9 cellular contexts compared by ENCODE assay signal in the genomic region with DNA sequence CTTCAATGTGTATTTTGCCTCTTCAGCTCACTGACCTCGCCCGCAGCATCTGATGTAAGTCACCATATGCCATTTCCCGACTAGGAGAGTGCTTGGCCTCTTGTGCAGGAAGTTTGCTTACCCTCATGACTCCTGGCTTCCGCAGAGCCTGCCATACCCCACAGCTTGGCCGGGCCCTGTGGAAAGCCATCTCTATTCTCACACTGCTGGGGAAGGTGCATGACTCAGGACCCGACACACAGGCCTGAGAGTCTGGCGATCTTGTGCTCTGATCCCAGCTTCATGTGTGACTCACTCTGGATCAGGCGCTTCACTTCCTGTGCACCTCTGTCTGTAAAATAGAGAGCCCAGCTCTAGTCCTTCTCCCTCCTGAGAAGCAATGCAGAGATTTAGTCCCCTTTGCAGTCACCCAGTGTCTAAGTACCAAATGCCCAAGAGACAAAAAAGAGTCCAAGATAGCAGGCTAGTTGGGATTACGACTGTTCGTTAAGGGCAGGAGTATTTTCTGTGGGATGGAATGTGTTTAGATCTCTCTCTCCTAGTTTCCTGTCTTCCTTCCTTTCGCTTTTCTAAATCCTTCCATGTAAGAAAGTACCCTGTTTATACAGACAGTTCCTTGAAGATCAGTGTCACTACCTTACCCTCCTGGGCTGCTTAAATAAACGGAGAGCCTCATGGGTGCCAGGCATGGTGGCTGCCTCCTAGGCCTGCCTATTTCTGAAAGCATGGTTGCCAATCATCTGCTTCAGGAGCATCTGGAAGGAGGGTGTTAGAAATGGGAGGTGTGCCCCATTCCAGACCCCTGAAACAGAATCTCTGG.
DNase-seq lines count a peak whose midpoint lies in the region; TF ChIP-seq lines count a peak whose summit lies in the region.
"Had no signal": no experiment of that assay in that cellular context is flagged by ENCODE, and none has a peak within 500 bp of the region (broad histone marks: within the 10 kb centered on the region; RNA-seq: fewer than 3 reads in every experiment).

No MANE protein-coding gene starts in this region.

- TF ChIP-seq POLR2A in esophagus muscularis mucosa (IDR thresholded peaks at IDR 0.05; ENCODE audit: low read depth) = no peak

- no peaks in the 10 kb centered on the region for H3K27me3 ChIP-seq in adipocyte (replicated peaks; ENCODE audit: control insufficient read depth, insufficient read depth, low read length)
- H3K27me3 ChIP-seq in kidney epithelial cell (ENCODE audit: control insufficient read depth, insufficient read depth, low read length) = no peaks in the 10 kb centered on the region
- H3K27me3 ChIP-seq in esophagus muscularis mucosa = no peaks in the 10 kb centered on the region

- H3K27ac ChIP-seq in esophagus muscularis mucosa (replicated peaks in 1 of 4) = peak overlapping the region in 1 of 4 donors; percentile 35
- H3K27ac ChIP-seq: HL-60 had no signal

- TF ChIP-seq EP300 in esophagus muscularis mucosa (IDR thresholded peaks at IDR 0.05) = no peak

- no peak overlapping the region for H3K27ac Mint-ChIP-seq in CD14-positive monocyte

- no peak overlapping the region for H3K4me3 Mint-ChIP-seq in CD14-positive monocyte

- peaks cover 7% of the 10 kb centered on the region for H3K4me1 Mint-ChIP-seq in CD14-positive monocyte

- no peaks in the 10 kb centered on the region for H3K9me3 Mint-ChIP-seq in CD14-positive monocyte

- intact Hi-C loops in esophagus muscularis mucosa (cut with DNase I) (no loop called here), CD14-positive monocyte (cut with micrococcal nuclease) (no loop called here)

- no peak overlapping the region for H3K9ac ChIP-seq in adipocyte (ENCODE audit: low read length)

- DNase-seq in 8988T (peak; percentile 74), HCEC 1CT (peak; percentile 99), adipocyte (ENCODE audit: low read depth) (peak; percentile 87), kidney epithelial cell (ENCODE audit: low read depth) (peak; percentile 96), esophagus muscularis mucosa (ENCODE audit: extremely low spot score) (no peak), NOMO-1 treated with DMSO at 0.1 percent for 48 hours (lab: John Stamatoyannopoulos, UW; ENCODE audit: unreplicated experiment) (no peak), CD14-positive monocyte (ENCODE audit: low spot score) (no peak), NCI-H446 treated with DMSO at 0.1 percent for 48 hours (lab: John Stamatoyannopoulos, UW) (no peak)

- TF ChIP-seq CTCF in kidney epithelial cell (IDR thresholded peaks at IDR 0.05; ENCODE audit: insufficient read depth, low read length, poor library complexity, severe bottlenecking) (no peak), esophagus muscularis mucosa (IDR thresholded peaks at IDR 0.05) (no peak), CD14-positive monocyte (IDR thresholded peaks at IDR 0.05) (no peak)

- H3K36me3 Mint-ChIP-seq in CD14-positive monocyte = peaks cover 2 to 9% of the 10 kb centered on the region in 2 donors

- H3K27me3 Mint-ChIP-seq in CD14-positive monocyte (ENCODE audit: low read depth in 3 of 3) = no peaks in the 10 kb centered on the region

- no peak overlapping the region for H3K4me3 ChIP-seq in adipocyte (ENCODE audit: low read length)
- no peak overlapping the region for H3K4me3 ChIP-seq in kidney epithelial cell (ENCODE audit: low read depth, low read length)
- H3K4me3 ChIP-seq in esophagus muscularis mucosa = no peak overlapping the region

- H3K4me1 ChIP-seq in adipocyte (ENCODE audit: control insufficient read depth, insufficient read depth, low read length) = peaks cover 4% of the 10 kb centered on the region
- peaks cover 0 to 9% (median 0%) of the 10 kb centered on the region in 4 donors for H3K4me1 ChIP-seq in esophagus muscularis mucosa

- H3K36me3 ChIP-seq in adipocyte (ENCODE audit: control insufficient read depth, insufficient read depth, low read length, severe bottlenecking) = peaks cover 4% of the 10 kb centered on the region
- H3K36me3 ChIP-seq in kidney epithelial cell (ENCODE audit: control insufficient read depth, insufficient read depth, low read length) = no peaks in the 10 kb centered on the region
- peaks cover 0 to 13% (median 11%) of the 10 kb centered on the region in 4 donors for H3K36me3 ChIP-seq in esophagus muscularis mucosa

- 68% methylated on average over 12 of the region's 12 CpGs for WGBS in esophagus muscularis mucosa

- no peaks in the 10 kb centered on the region for H3K9me3 ChIP-seq in adipocyte (ENCODE audit: control insufficient read depth, low read length)
- no peaks in the 10 kb centered on the region for H3K9me3 ChIP-seq in esophagus muscularis mucosa

Comparison
In these comparisons a context has a peak if more than half of its experiments do, and no peak if none do; other contexts are left out.
1. DNase-seq: peak in 8988T (single experiment), HCEC 1CT (single experiment), adipocyte (single experiment) and kidney epithelial cell (single experiment); none in esophagus muscularis mucosa (single experiment), NOMO-1 treated with DMSO at 0.1 percent for 48 hours (single experiment), CD14-positive monocyte (single experiment) and NCI-H446 treated with DMSO at 0.1 percent for 48 hours (single experiment).